1 cellular context compared by ENCODE assay signal in the genomic region with DNA sequence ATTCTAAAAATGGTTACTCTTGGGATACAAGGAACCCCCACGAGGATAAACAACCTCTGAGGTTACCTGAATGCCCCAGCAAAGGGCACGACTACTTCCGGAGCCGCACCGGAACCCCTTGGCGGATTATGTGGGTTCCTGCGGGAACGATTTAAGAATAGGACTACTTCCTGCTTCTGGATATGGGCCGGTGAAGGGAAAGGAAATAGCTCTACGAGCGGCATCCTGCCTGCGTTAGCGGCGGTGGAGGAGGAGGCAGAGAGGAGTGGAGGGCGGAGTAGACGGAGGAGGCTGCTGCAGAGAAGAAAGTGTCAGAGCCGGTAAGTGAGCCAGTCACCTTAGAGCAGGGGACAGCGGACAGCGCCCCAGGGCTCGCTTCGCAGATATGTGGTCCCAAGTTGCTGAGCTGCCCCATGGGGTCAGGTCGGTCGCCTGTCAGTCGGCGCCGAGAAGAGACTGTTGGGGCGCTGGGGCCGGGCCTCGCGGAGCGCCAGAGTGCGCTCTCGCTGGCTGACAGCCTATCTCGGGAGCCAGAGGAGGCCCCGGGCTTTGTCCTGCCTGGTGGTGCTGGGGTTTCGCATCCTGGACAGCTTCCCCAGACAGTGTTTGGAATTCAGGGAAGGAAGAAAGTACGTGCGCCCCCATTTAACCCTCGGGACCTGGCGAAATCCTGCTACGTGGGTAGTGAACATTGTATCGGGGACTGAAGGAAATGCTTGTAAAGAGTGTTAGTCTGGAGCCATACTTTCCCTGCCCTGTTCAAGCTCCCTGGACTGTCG.
TF ChIP-seq lines count a peak whose summit lies in the region.

A gene with protein sequence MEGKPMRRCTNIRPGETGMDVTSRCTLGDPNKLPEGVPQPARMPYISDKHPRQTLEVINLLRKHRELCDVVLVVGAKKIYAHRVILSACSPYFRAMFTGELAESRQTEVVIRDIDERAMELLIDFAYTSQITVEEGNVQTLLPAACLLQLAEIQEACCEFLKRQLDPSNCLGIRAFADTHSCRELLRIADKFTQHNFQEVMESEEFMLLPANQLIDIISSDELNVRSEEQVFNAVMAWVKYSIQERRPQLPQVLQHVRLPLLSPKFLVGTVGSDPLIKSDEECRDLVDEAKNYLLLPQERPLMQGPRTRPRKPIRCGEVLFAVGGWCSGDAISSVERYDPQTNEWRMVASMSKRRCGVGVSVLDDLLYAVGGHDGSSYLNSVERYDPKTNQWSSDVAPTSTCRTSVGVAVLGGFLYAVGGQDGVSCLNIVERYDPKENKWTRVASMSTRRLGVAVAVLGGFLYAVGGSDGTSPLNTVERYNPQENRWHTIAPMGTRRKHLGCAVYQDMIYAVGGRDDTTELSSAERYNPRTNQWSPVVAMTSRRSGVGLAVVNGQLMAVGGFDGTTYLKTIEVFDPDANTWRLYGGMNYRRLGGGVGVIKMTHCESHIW (plus strand): TSS at position 223 of the 779 bp plus-strand sequence. CDS start 1,063 bp downstream, outside the sequence.

TF ChIP-seq in HepG2, 621 proteins besides CTCF, POLR2A, EP300 and RAD21 (continued from another document and continues in another):
- TF ChIP-seq, protein P1, sequence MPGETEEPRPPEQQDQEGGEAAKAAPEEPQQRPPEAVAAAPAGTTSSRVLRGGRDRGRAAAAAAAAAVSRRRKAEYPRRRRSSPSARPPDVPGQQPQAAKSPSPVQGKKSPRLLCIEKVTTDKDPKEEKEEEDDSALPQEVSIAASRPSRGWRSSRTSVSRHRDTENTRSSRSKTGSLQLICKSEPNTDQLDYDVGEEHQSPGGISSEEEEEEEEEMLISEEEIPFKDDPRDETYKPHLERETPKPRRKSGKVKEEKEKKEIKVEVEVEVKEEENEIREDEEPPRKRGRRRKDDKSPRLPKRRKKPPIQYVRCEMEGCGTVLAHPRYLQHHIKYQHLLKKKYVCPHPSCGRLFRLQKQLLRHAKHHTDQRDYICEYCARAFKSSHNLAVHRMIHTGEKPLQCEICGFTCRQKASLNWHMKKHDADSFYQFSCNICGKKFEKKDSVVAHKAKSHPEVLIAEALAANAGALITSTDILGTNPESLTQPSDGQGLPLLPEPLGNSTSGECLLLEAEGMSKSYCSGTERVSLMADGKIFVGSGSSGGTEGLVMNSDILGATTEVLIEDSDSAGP (CRISPR knock-in tag; IDR thresholded peaks at IDR 0.05; ENCODE audit: borderline replicate concordance), result peak; percentile 90
- TF ChIP-seq, protein P2, sequence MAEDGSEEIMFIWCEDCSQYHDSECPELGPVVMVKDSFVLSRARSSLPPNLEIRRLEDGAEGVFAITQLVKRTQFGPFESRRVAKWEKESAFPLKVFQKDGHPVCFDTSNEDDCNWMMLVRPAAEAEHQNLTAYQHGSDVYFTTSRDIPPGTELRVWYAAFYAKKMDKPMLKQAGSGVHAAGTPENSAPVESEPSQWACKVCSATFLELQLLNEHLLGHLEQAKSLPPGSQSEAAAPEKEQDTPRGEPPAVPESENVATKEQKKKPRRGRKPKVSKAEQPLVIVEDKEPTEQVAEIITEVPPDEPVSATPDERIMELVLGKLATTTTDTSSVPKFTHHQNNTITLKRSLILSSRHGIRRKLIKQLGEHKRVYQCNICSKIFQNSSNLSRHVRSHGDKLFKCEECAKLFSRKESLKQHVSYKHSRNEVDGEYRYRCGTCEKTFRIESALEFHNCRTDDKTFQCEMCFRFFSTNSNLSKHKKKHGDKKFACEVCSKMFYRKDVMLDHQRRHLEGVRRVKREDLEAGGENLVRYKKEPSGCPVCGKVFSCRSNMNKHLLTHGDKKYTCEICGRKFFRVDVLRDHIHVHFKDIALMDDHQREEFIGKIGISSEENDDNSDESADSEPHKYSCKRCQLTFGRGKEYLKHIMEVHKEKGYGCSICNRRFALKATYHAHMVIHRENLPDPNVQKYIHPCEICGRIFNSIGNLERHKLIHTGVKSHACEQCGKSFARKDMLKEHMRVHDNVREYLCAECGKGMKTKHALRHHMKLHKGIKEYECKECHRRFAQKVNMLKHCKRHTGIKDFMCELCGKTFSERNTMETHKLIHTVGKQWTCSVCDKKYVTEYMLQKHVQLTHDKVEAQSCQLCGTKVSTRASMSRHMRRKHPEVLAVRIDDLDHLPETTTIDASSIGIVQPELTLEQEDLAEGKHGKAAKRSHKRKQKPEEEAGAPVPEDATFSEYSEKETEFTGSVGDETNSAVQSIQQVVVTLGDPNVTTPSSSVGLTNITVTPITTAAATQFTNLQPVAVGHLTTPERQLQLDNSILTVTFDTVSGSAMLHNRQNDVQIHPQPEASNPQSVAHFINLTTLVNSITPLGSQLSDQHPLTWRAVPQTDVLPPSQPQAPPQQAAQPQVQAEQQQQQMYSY (CRISPR knock-in tag; IDR thresholded peaks at IDR 0.05), result no peak
- TF ChIP-seq NONO (IDR thresholded peaks at IDR 0.05) (no peak), NONO (CRISPR knock-in tag; conservative IDR thresholded peaks at IDR 0.05) (peak; percentile 76), HNF4A (CRISPR knock-in tag; IDR thresholded peaks at IDR 0.05) (no peak; the same call in 1 of the 2 replicates), ZFP36 (IDR thresholded peaks at IDR 0.05; ENCODE audit: borderline replicate concordance, low read depth, low read length, partially characterized antibody) (peak; percentile 49), CBX5 (CRISPR knock-in tag; IDR thresholded peaks at IDR 0.05; ENCODE audit: borderline replicate concordance) (peak; percentile 94), TARDBP (CRISPR knock-in tag; IDR thresholded peaks at IDR 0.05) (peak; percentile 65), NFIC (IDR thresholded peaks at IDR 0.05; ENCODE audit: low read length) (peak; percentile 52), NKX3-1 (CRISPR knock-in tag; IDR thresholded peaks at IDR 0.05) (no peak), ZNF232 (CRISPR knock-in tag; IDR thresholded peaks at IDR 0.05; ENCODE audit: borderline replicate concordance) (no peak), ZBTB20 (CRISPR knock-in tag; IDR thresholded peaks at IDR 0.05; ENCODE audit: borderline replicate concordance, low read depth) (peak; percentile 77; the same call in 1 of the 2 replicates), ZFX (CRISPR knock-in tag; IDR thresholded peaks at IDR 0.05; ENCODE audit: low read depth) (peak; percentile 92), ZNF263 (CRISPR knock-in tag; IDR thresholded peaks at IDR 0.05) (no peak; the same call in 1 of the 2 replicates), ZNF484 (CRISPR knock-in tag; IDR thresholded peaks at IDR 0.05; ENCODE audit: borderline replicate concordance, low read depth) (no peak), ZNF382 (CRISPR knock-in tag; IDR thresholded peaks at IDR 0.05; ENCODE audit: borderline replicate concordance) (no peak), GATAD1 (CRISPR knock-in tag; IDR thresholded peaks at IDR 0.05) (peak; percentile 97), NR2F6 (IDR thresholded peaks at IDR 0.05) (peak; percentile 62; the same call in 1 of the 2 replicates), NR2F6 (CRISPR knock-in tag; IDR thresholded peaks at IDR 0.05) (peak; percentile 78), REXO4 (CRISPR knock-in tag; IDR thresholded peaks at IDR 0.05; ENCODE audit: borderline replicate concordance) (no peak), ZNF33A (CRISPR knock-in tag; IDR thresholded peaks at IDR 0.05; ENCODE audit: borderline replicate concordance) (no peak), FOXM1 (CRISPR knock-in tag; IDR thresholded peaks at IDR 0.05) (no peak), KAT8 (CRISPR knock-in tag; IDR thresholded peaks at IDR 0.05) (peak; percentile 100), ZNF44 (CRISPR knock-in tag; IDR thresholded peaks at IDR 0.05) (peak; percentile 61; the same call in 1 of the 2 replicates), ZNF790 (CRISPR knock-in tag; IDR thresholded peaks at IDR 0.05; ENCODE audit: borderline replicate concordance) (no peak), RARG (CRISPR knock-in tag; IDR thresholded peaks at IDR 0.05; ENCODE audit: low read depth) (no peak), MLLT10 (CRISPR knock-in tag; IDR thresholded peaks at IDR 0.05) (no peak), DR1 (CRISPR knock-in tag; IDR thresholded peaks at IDR 0.05) (no peak), ELF1 (CRISPR knock-in tag; IDR thresholded peaks at IDR 0.05) (peak; percentile 93)
- TF ChIP-seq, protein P3, sequence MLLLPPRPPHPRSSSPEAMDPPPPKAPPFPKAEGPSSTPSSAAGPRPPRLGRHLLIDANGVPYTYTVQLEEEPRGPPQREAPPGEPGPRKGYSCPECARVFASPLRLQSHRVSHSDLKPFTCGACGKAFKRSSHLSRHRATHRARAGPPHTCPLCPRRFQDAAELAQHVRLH (CRISPR knock-in tag; IDR thresholded peaks at IDR 0.05; ENCODE audit: borderline replicate concordance, low read depth), result peak; percentile 95
- TF ChIP-seq, protein P4, sequence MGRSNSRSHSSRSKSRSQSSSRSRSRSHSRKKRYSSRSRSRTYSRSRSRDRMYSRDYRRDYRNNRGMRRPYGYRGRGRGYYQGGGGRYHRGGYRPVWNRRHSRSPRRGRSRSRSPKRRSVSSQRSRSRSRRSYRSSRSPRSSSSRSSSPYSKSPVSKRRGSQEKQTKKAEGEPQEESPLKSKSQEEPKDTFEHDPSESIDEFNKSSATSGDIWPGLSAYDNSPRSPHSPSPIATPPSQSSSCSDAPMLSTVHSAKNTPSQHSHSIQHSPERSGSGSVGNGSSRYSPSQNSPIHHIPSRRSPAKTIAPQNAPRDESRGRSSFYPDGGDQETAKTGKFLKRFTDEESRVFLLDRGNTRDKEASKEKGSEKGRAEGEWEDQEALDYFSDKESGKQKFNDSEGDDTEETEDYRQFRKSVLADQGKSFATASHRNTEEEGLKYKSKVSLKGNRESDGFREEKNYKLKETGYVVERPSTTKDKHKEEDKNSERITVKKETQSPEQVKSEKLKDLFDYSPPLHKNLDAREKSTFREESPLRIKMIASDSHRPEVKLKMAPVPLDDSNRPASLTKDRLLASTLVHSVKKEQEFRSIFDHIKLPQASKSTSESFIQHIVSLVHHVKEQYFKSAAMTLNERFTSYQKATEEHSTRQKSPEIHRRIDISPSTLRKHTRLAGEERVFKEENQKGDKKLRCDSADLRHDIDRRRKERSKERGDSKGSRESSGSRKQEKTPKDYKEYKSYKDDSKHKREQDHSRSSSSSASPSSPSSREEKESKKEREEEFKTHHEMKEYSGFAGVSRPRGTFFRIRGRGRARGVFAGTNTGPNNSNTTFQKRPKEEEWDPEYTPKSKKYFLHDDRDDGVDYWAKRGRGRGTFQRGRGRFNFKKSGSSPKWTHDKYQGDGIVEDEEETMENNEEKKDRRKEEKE (IDR thresholded peaks at IDR 0.05), result no peak
- TF ChIP-seq, protein P5, sequence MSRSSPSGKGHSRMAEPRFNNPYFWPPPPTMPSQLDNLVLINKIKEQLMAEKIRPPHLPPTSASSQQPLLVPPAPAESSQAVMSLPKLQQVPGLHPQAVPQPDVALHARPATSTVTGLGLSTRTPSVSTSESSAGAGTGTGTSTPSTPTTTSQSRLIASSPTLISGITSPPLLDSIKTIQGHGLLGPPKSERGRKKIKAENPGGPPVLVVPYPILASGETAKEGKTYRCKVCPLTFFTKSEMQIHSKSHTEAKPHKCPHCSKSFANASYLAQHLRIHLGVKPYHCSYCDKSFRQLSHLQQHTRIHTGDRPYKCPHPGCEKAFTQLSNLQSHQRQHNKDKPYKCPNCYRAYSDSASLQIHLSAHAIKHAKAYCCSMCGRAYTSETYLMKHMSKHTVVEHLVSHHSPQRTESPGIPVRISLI (CRISPR knock-in tag; IDR thresholded peaks at IDR 0.05; ENCODE audit: borderline replicate concordance), result no peak
- TF ChIP-seq, protein P6, sequence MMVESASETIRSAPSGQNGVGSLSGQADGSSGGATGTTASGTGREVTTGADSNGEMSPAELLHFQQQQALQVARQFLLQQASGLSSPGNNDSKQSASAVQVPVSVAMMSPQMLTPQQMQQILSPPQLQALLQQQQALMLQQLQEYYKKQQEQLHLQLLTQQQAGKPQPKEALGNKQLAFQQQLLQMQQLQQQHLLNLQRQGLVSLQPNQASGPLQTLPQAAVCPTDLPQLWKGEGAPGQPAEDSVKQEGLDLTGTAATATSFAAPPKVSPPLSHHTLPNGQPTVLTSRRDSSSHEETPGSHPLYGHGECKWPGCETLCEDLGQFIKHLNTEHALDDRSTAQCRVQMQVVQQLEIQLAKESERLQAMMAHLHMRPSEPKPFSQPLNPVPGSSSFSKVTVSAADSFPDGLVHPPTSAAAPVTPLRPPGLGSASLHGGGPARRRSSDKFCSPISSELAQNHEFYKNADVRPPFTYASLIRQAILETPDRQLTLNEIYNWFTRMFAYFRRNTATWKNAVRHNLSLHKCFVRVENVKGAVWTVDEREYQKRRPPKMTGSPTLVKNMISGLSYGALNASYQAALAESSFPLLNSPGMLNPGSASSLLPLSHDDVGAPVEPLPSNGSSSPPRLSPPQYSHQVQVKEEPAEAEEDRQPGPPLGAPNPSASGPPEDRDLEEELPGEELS (CRISPR knock-in tag; IDR thresholded peaks at IDR 0.05), result no peak
- TF ChIP-seq, protein P7, sequence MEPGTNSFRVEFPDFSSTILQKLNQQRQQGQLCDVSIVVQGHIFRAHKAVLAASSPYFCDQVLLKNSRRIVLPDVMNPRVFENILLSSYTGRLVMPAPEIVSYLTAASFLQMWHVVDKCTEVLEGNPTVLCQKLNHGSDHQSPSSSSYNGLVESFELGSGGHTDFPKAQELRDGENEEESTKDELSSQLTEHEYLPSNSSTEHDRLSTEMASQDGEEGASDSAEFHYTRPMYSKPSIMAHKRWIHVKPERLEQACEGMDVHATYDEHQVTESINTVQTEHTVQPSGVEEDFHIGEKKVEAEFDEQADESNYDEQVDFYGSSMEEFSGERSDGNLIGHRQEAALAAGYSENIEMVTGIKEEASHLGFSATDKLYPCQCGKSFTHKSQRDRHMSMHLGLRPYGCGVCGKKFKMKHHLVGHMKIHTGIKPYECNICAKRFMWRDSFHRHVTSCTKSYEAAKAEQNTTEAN (CRISPR knock-in tag; conservative IDR thresholded peaks at IDR 0.05), result 0 out of 2 replicates have a peak, but pooled peaks have one; percentile 27
- TF ChIP-seq, protein P8, sequence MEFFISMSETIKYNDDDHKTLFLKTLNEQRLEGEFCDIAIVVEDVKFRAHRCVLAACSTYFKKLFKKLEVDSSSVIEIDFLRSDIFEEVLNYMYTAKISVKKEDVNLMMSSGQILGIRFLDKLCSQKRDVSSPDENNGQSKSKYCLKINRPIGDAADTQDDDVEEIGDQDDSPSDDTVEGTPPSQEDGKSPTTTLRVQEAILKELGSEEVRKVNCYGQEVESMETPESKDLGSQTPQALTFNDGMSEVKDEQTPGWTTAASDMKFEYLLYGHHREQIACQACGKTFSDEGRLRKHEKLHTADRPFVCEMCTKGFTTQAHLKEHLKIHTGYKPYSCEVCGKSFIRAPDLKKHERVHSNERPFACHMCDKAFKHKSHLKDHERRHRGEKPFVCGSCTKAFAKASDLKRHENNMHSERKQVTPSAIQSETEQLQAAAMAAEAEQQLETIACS (CRISPR knock-in tag; IDR thresholded peaks at IDR 0.05), result no peak
